Comparison of ENCODE assay signal across 9 cellular contexts in genomic region chr11:66841861-66842260, GRCh38. TPM values are rescaled to one million over a fixed set of nuclear protein-coding genes. Genes with fewer than 3 reads are reported as not detected.
DNase-seq lines count a peak whose midpoint lies in the region; ATAC-seq and TF ChIP-seq lines count a peak whose summit lies in the region.
"Had no signal": no experiment of that assay in that cellular context is flagged by ENCODE, and none has a peak within 500 bp of the region (broad histone marks: within the 10 kb centered on the region; RNA-seq: fewer than 3 reads in every experiment).

No MANE protein-coding gene starts in this region.

- in situ Hi-C loops in HAP-1 (cut with MboI; ENCODE audit: low sequenced_read_pairs), result loop anchor here (5.0 kb wide), 1 partner anchor 150 kb away; no protein-coding TSS in a partner anchor

- H3K27ac ChIP-seq in gastroesophageal sphincter (peak overlapping the region in 2 of 4 donors; percentile 98), smooth muscle cell (ENCODE audit: low read depth) (peak overlapping the region; percentile 96)

- peak overlapping the region; percentile 97 for H3K4me3 ChIP-seq in HAP-1
- peak overlapping the region; percentile 80 to 93 for H3K4me3 ChIP-seq in gastroesophageal sphincter
- H3K4me3 ChIP-seq in smooth muscle cell, result peak overlapping the region; percentile 91

- H3K9me3 ChIP-seq in HAP-1 (no peaks in the 10 kb centered on the region), gastroesophageal sphincter (no peaks in the 10 kb centered on the region), smooth muscle cell (replicated peaks; ENCODE audit: low read depth) (no peaks in the 10 kb centered on the region)

- WGBS in gastroesophageal sphincter (ENCODE audit: low coverage in 1 of 2), 2 donors, result 80 to 83% methylated on average over 1 to 5 of the region's 7 CpGs
- WGBS in smooth muscle cell (ENCODE audit: low lambda C conversion rate), result 94% methylated on average over 7 of the region's 7 CpGs

- POLR2A ChIA-PET in WTC11 (lab: Charles Lee), result interaction anchor here (1.9 to 2.7 kb wide), 2 partner anchors 15 to 117 kb away, joined by 5 to 17 read pairs; partner anchors contain the start of genes LRFN4 and PC

- no peak for ATAC-seq in WTC11
- no peak for ATAC-seq in gastroesophageal sphincter
- ATAC-seq in activated CD4-positive, CD25-positive, alpha-beta regulatory T cell treated with anti-CD3 and anti-CD28 coated beads, Interleukin-2, amount 50 U/mL, for 24 hours, result no peak
- ATAC-seq in HG03342 (IDR thresholded peaks at IDR 0.05; ENCODE audit: unreplicated experiment), result no peak

- H3K79me2 ChIP-seq in smooth muscle cell (ENCODE audit: low read depth), result peaks cover 40% of the 10 kb centered on the region

- no peak for TF ChIP-seq EP300 in gastroesophageal sphincter (IDR thresholded peaks at IDR 0.05)

- TF ChIP-seq CTCF in WTC11 (IDR thresholded peaks at IDR 0.05), result no peak
- TF ChIP-seq CTCF in gastroesophageal sphincter (IDR thresholded peaks at IDR 0.05), result no peak
- no peak for TF ChIP-seq CTCF in smooth muscle cell (IDR thresholded peaks at IDR 0.05; ENCODE audit: borderline replicate concordance, insufficient read depth, poor library complexity, severe bottlenecking)

- H3K27ac Mint-ChIP-seq in WTC11, result no peak overlapping the region

- H3K4me1 ChIP-seq in HAP-1, result peaks cover 15% of the 10 kb centered on the region
- peaks cover 3 to 54% (median 20%) of the 10 kb centered on the region in 3 donors for H3K4me1 ChIP-seq in gastroesophageal sphincter
- H3K4me1 ChIP-seq in smooth muscle cell (ENCODE audit: low read depth), result peaks cover 4% of the 10 kb centered on the region

- H3K36me3 ChIP-seq in HAP-1 (replicated peaks), result peaks cover 33% of the 10 kb centered on the region
- H3K36me3 ChIP-seq in gastroesophageal sphincter, result peaks cover 0 to 41% of the 10 kb centered on the region in 2 donors
- no peaks in the 10 kb centered on the region for H3K36me3 ChIP-seq in smooth muscle cell (ENCODE audit: low read depth)

- no peaks in the 10 kb centered on the region for H3K9me3 Mint-ChIP-seq in WTC11

- H3K27me3 ChIP-seq in HAP-1 (ENCODE audit: low read depth) (no peaks in the 10 kb centered on the region), gastroesophageal sphincter (no peaks in the 10 kb centered on the region), smooth muscle cell (ENCODE audit: low read depth) (no peaks in the 10 kb centered on the region)

- H3K9ac ChIP-seq in smooth muscle cell (ENCODE audit: low read depth), result peak overlapping the region; percentile 97

- H3K4me1 Mint-ChIP-seq in WTC11, result peaks cover 20% of the 10 kb centered on the region

- peak overlapping the region; percentile 93 for H3K4me2 ChIP-seq in smooth muscle cell

- CTCF ChIA-PET in WTC11 (lab: Charles Lee), result interaction anchor here (1.2 to 4.8 kb wide), 8 partner anchors 8 to 424 kb away, joined by 3 to 30 read pairs (median 7); no protein-coding TSS in a partner anchor

- no peak overlapping the region for H2AFZ ChIP-seq in smooth muscle cell (ENCODE audit: low read depth)

- peak overlapping the region; percentile 82 for H3K4me3 Mint-ChIP-seq in WTC11

- TF ChIP-seq POLR2A in gastroesophageal sphincter (IDR thresholded peaks at IDR 0.05), result no peak

- H3F3A ChIP-seq in smooth muscle cell (ENCODE audit: low read depth), result peaks cover 4% of the 10 kb centered on the region

- DNase-seq in HAP-1 (ENCODE audit: low spot score in 2 of 2) (no peak), WTC11 (ENCODE audit: low spot score) (no peak), smooth muscle cell (lab: John Stamatoyannopoulos, UW; ENCODE audit: unreplicated experiment) (no peak), Ammon's horn (ENCODE audit: low spot score) (no peak)
- DNase-seq in stimulated activated CD4-positive, alpha-beta T cell treated with anti-CD3 and anti-CD28 coated beads, Interleukin-1b, Interleukin-23, amount 100 ng/mL, for 48 hours, result no peak
- DNase-seq: NK-92 treated with Interleukin-12 subunit alpha and Interleukin-12 subunit beta, amount 100 ng/mL, for 24 hours had no signal

- H3K36me3 Mint-ChIP-seq in WTC11, result peaks cover 19% of the 10 kb centered on the region

- H4K20me1 ChIP-seq in smooth muscle cell (ENCODE audit: low read depth), result peaks cover 14% of the 10 kb centered on the region

- no peaks in the 10 kb centered on the region for H3K27me3 Mint-ChIP-seq in WTC11 (ENCODE audit: low read depth)

TF ChIP-seq in WTC11, 78 proteins besides CTCF, POLR2A, EP300 and RAD21 (continues in another document):
- TF ChIP-seq E2F5 (CRISPR knock-in tag; IDR thresholded peaks at IDR 0.05) (no peak), ZNF263 (CRISPR knock-in tag; IDR thresholded peaks at IDR 0.05; ENCODE audit: low read depth) (no peak), JAZF1 (CRISPR knock-in tag; IDR thresholded peaks at IDR 0.05) (no peak), MXD4 (CRISPR knock-in tag; IDR thresholded peaks at IDR 0.05; ENCODE audit: borderline replicate concordance) (no peak), IRF1 (CRISPR knock-in tag; IDR thresholded peaks at IDR 0.05) (no peak), RELA (CRISPR knock-in tag; IDR thresholded peaks at IDR 0.05; ENCODE audit: borderline replicate concordance) (no peak), ZSCAN18 (CRISPR knock-in tag; IDR thresholded peaks at IDR 0.05) (no peak), ZNF232 (CRISPR knock-in tag; IDR thresholded peaks at IDR 0.05) (no peak), ZMAT4 (CRISPR knock-in tag; IDR thresholded peaks at IDR 0.05) (no peak), ATF3 (CRISPR knock-in tag; conservative IDR thresholded peaks at IDR 0.05) (no peak), ZNF512 (CRISPR knock-in tag; IDR thresholded peaks at IDR 0.05; ENCODE audit: borderline replicate concordance) (no peak), ZNF416 (CRISPR knock-in tag; IDR thresholded peaks at IDR 0.05) (no peak), MYBL2 (CRISPR knock-in tag; IDR thresholded peaks at IDR 0.05) (no peak)

RNA-seq across cellular contexts. Expression of gene RCE1, which starts 1.4 kb away (rescaled TPM):
- total RNA-seq in WTC11 (2021) (34.5 to 36.9 TPM (median 34.6 TPM) in 3 replicates), gastroesophageal sphincter (10 to 100 TPM in 3 of 4 donors, 1 to 10 TPM in 1; 9.5 to 14.8 (median 11.7) TPM), smooth muscle cell (12.1 and 25.2 TPM in 2 replicates)
- 33.5 and 34.1 TPM in 2 replicates for polyA plus RNA-seq in smooth muscle cell

RNA-seq across cellular contexts. Expression of gene LRFN4, which starts 15.0 kb away (rescaled TPM):
- total RNA-seq in WTC11 (2021) (62.7 to 70.3 TPM (median 68.0 TPM) in 3 replicates), gastroesophageal sphincter (10 to 100 TPM in 2 of 4 donors, 1 to 10 TPM in 2; 7.1 to 17.5 (median 9.2) TPM), smooth muscle cell (14.7 and 15.2 TPM in 2 replicates)
- 37.6 and 43.0 TPM in 2 replicates for polyA plus RNA-seq in smooth muscle cell
